In the genomic region with DNA sequence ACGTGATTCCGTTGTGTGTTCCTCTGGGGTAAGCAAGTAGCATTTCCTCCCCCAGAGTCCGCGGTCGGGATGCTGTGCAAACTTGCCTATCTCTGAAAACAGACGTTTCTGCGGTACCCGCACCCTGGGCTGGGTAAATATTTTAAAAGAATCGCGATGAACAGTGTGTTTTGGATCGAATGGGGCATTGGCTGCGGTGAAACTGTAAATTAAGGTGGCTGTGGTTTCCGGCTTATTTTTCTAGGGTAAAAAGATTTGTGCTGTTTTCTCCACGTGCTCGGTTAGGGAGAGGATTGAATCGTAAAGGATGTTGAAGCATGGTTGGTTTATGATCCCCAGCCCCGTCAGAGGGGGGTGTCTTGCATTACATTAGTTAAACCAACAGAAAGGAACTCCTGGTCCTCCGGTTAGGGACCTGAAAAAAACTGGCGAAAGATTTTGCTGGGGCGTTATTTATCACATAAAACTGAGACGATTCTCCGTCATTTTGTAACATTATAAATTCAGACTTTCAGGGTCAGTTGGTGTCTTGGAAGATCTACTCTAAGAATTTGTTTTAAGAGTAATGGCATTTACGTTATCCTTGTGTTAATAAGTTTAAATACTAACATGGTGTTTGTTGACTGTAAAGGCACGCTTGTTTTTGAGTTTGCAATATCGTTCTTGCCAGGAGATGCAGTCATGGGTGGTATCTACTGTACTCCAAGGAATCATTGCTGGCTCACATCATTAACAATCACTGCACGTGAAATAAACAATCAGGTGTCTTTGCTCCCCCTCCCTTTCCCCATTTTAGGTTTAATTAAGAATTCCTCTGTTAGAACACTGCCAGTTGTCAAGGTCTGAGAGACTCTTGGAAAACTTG, we compare ENCODE assay signal across 8 cellular contexts. TPM values are rescaled to one million over a fixed set of nuclear protein-coding genes. Genes with fewer than 3 reads are reported as not detected.
A peak's percentile ranks its signal among the peaks of the same experiment; 100 is the strongest.
DNase-seq lines count a peak whose midpoint lies in the region; ATAC-seq and TF ChIP-seq lines count a peak whose summit lies in the region.

No MANE protein-coding gene starts in this region.

- 6% methylated on average over 26 of the region's 26 CpGs for WGBS in urinary bladder

- H3K27ac ChIP-seq in layer of hippocampus (ENCODE audit: low read depth, low read length) (peak overlapping the region; percentile 80), urinary bladder (ENCODE audit: low read depth) (no peak overlapping the region)

- H3K9ac ChIP-seq in adipocyte (ENCODE audit: low read length): no peak overlapping the region

- H3K36me3 ChIP-seq in adipocyte (ENCODE audit: control insufficient read depth, insufficient read depth, low read length, severe bottlenecking) (no peaks in the 10 kb centered on the region), urinary bladder (ENCODE audit: insufficient read depth) (no peaks in the 10 kb centered on the region)

- H3K4me3 ChIP-seq in adipocyte (ENCODE audit: low read length): peak overlapping the region; percentile 79
- peak overlapping the region; percentile 55 for H3K4me3 ChIP-seq in urinary bladder (ENCODE audit: low read depth, low read length)

- in situ Hi-C loops in Caki2 (cut with HindIII; ENCODE audit: low pct_unique_long_range_greater_than_20kb, low sequenced_read_pairs): no loop called here

- peak; percentile 37 for DNase-seq in Caki2 (ENCODE audit: low read depth)
- DNase-seq in adipocyte (ENCODE audit: low read depth): peak; percentile 43
- DNase-seq in omental fat pad (ENCODE audit: low spot score): no peak
- DNase-seq in NCI-H2196 treated with DMSO at 0.1 percent for 48 hours (lab: John Stamatoyannopoulos, UW; ENCODE audit: unreplicated experiment): no peak

- no peak for TF ChIP-seq CTCF in omental fat pad (IDR thresholded peaks at IDR 0.05)

- peak; percentile 22 for ATAC-seq in HG02642 (IDR thresholded peaks at IDR 0.05; ENCODE audit: poor library complexity, unreplicated experiment)
- ATAC-seq in GM21423 (IDR thresholded peaks at IDR 0.05; ENCODE audit: unreplicated experiment): no peak
- ATAC-seq in omental fat pad (ENCODE audit: low FRiP score): no peak

- no peaks in the 10 kb centered on the region for H3K9me3 ChIP-seq in adipocyte (ENCODE audit: control insufficient read depth, low read length)

- H3K27me3 ChIP-seq in adipocyte (replicated peaks; ENCODE audit: control insufficient read depth, insufficient read depth, low read length) (peaks cover 32% of the 10 kb centered on the region), layer of hippocampus (ENCODE audit: control insufficient read depth, insufficient read depth, low read length) (peaks cover 7% of the 10 kb centered on the region)

- H3K4me1 ChIP-seq in adipocyte (ENCODE audit: control insufficient read depth, insufficient read depth, low read length): peaks cover 7% of the 10 kb centered on the region
- no peaks in the 10 kb centered on the region for H3K4me1 ChIP-seq in urinary bladder (ENCODE audit: insufficient read depth)

RNA-seq across cellular contexts. Expression of gene HHIP, which starts 1.4 kb away (rescaled TPM):
- total RNA-seq in Caki2 (2014; rRNA removed; shearing (Covaris generic); ENCODE audit: low replicate concordance): 1.4 and 17.2 TPM in 2 replicates
- total RNA-seq in urinary bladder: 38.5 TPM
- 9.1 TPM for polyA plus RNA-seq in urinary bladder
- 10 to 100 TPM in 1 of 4 donors, 1 to 10 TPM in 2, under 1 TPM in 1; 0.47 to 12.7 (median 1.9) TPM for total RNA-seq in omental fat pad

Comparison
In these comparisons a context has a peak if more than half of its experiments do, and no peak if none do; other contexts are left out.
1. DNase-seq: peak in Caki2 (single experiment) and adipocyte (single experiment); none in omental fat pad (single experiment) and NCI-H2196 treated with DMSO at 0.1 percent for 48 hours (single experiment).